Comparison of ENCODE assay signal across 29 cellular contexts in genomic region chrX:136080766-136081165, GRCh38.
"Had no signal": no experiment of that assay in that cellular context is flagged by ENCODE, and none has a peak within 500 bp of the region (broad histone marks: within the 10 kb centered on the region; RNA-seq: fewer than 3 reads in every experiment).

No MANE protein-coding gene starts in this region.

- H3K27me3 ChIP-seq: stomach, suprapubic skin, testis, thyroid gland, tibial artery, tibial nerve, transverse colon, upper lobe of left lung, upper lobe of right lung, uterus, vagina had no signal

- H3K4me1 ChIP-seq: stomach, suprapubic skin, testis, thyroid gland, tibial artery, tibial nerve, transverse colon, upper lobe of left lung, upper lobe of right lung, uterus, vagina had no signal

- H3K27ac ChIP-seq: stomach, suprapubic skin, testis, thoracic aorta, thyroid gland, tibial artery, tibial nerve, transverse colon, upper lobe of left lung, upper lobe of right lung, uterus, vagina had no signal

- H3K27me3 Mint-ChIP-seq: stimulated activated naive CD8-positive, alpha-beta T cell treated with anti-CD3 and anti-CD28 coated beads, Interleukin-15, amount 100 ng/mL, for 72 hours had no signal

- H3K4me3 ChIP-seq: stomach, suprapubic skin, testis, thoracic aorta, thyroid gland, tibial artery, tibial nerve, transverse colon, upper lobe of left lung, upper lobe of right lung, uterus, vagina had no signal

- H3K9me3 ChIP-seq: stomach, suprapubic skin, testis, thoracic aorta, thyroid gland, tibial artery, tibial nerve, transverse colon, upper lobe of left lung, upper lobe of right lung, uterus, vagina had no signal

- H3K36me3 ChIP-seq: stomach, suprapubic skin, thoracic aorta, thyroid gland, tibial artery, tibial nerve, transverse colon, upper lobe of left lung, upper lobe of right lung, uterus, vagina had no signal

- DNase-seq: stimulated activated CD4-positive, alpha-beta T cell treated with anti-CD3 and anti-CD28 coated beads, Interleukin-2, amount 100 ng/mL, for 48 hours; stimulated activated CD4-positive, alpha-beta T cell treated with anti-CD3 and anti-CD28 coated beads, Interleukin-4, amount 100 ng/mL, for 1 hour; stimulated activated CD4-positive, alpha-beta T cell treated with anti-CD3 and anti-CD28 coated beads, Interleukin-4, amount 100 ng/mL, for 24 hours; stimulated activated CD4-positive, alpha-beta T cell treated with anti-CD3 and anti-CD28 coated beads, Interleukin-4, amount 100 ng/mL, for 4 hours; stimulated activated CD8-positive, alpha-beta memory T cell treated with anti-CD3 and anti-CD28 coated beads, Interleukin-4, amount 100 ng/mL, for 48 hours; stimulated activated naive B cell treated with anti-CD40 and anti-IgM and Interleukin-4, amounts not matched to agents 10 μg/mL and 1 μg/mL and 100 μg/mL, for 72 hours; stimulated activated naive CD4-positive, alpha-beta T cell; stimulated activated naive CD4-positive, alpha-beta T cell treated with Interleukin-2 at 50 U/mL for 16 hours; stimulated activated naive CD8-positive, alpha-beta T cell treated with anti-CD3 and anti-CD28 coated beads, Interleukin-15, amount 100 ng/mL, for 72 hours; stimulated activated naive CD8-positive, alpha-beta T cell treated with anti-CD3 and anti-CD28 coated beads, Interleukin-15, Interleukin-2, amounts not matched to agents 100 U/mL and 50 U/mL, for 24 hours; stomach; substantia nigra; testis; thyroid gland; tibial artery; transverse colon; trophoblast cell; upper lobe of left lung; upper lobe of right lung; uterus had no signal

- H3K4me1 Mint-ChIP-seq: stimulated activated effector memory CD8-positive, alpha-beta T cell treated with anti-CD3 and anti-CD28 coated beads, Interleukin-12 subunit alpha, Interleukin-12 subunit beta, amount 100 ng/mL, for 72 hours; stimulated activated memory B cell treated with anti-CD40 and anti-IgM and Interleukin-4, amounts not matched to agents 10 μg/mL and 1 μg/mL and 100 μg/mL, for 72 hours had no signal

- H3K4me3 Mint-ChIP-seq: stimulated activated effector memory CD8-positive, alpha-beta T cell treated with anti-CD3 and anti-CD28 coated beads, Interleukin-12 subunit alpha, Interleukin-12 subunit beta, amount 100 ng/mL, for 72 hours; stimulated activated memory B cell treated with anti-CD40 and anti-IgM and Interleukin-4, amounts not matched to agents 10 μg/mL and 1 μg/mL and 100 μg/mL, for 72 hours; stimulated activated naive B cell treated with anti-CD40 and anti-IgM and Interleukin-4, amounts not matched to agents 10 μg/mL and 1 μg/mL and 100 μg/mL, for 72 hours; stimulated activated naive CD8-positive, alpha-beta T cell treated with anti-CD3 and anti-CD28 coated beads, Interleukin-15, amount 100 ng/mL, for 72 hours; stimulated activated naive CD8-positive, alpha-beta T cell treated with anti-CD3 and anti-CD28 coated beads, Interleukin-15, Interleukin-2, amounts not matched to agents 100 ng/mL and 50 ng/mL, for 24 hours; type B pancreatic cell had no signal

- H3K27ac Mint-ChIP-seq: stimulated activated effector memory CD8-positive, alpha-beta T cell treated with anti-CD3 and anti-CD28 coated beads, Interleukin-12 subunit alpha, Interleukin-12 subunit beta, amount 100 ng/mL, for 72 hours; stimulated activated memory B cell treated with anti-CD40 and anti-IgM and Interleukin-4, amounts not matched to agents 10 μg/mL and 1 μg/mL and 100 μg/mL, for 72 hours; stimulated activated naive B cell treated with anti-CD40 and anti-IgM and Interleukin-4, amounts not matched to agents 10 μg/mL and 1 μg/mL and 100 μg/mL, for 72 hours; stimulated activated naive CD8-positive, alpha-beta T cell treated with anti-CD3 and anti-CD28 coated beads, Interleukin-15, amount 100 ng/mL, for 72 hours; stimulated activated naive CD8-positive, alpha-beta T cell treated with anti-CD3 and anti-CD28 coated beads, Interleukin-15, Interleukin-2, amounts not matched to agents 100 ng/mL and 50 ng/mL, for 24 hours; type B pancreatic cell had no signal

- ATAC-seq: stimulated activated effector memory CD8-positive, alpha-beta T cell treated with anti-CD3 and anti-CD28 coated beads, Interleukin-12 subunit alpha, Interleukin-12 subunit beta, amount 100 ng/mL, for 72 hours; stimulated activated memory B cell treated with anti-CD40 and anti-IgM and Interleukin-4, amounts not matched to agents 10 μg/mL and 1 μg/mL and 100 μg/mL, for 72 hours; stimulated activated naive B cell treated with anti-CD40 and anti-IgM and Interleukin-4, amounts not matched to agents 10 μg/mL and 1 μg/mL and 100 μg/mL, for 72 hours; stimulated activated naive CD8-positive, alpha-beta T cell treated with anti-CD3 and anti-CD28 coated beads, Interleukin-15, amount 100 ng/mL, for 72 hours; stimulated activated naive CD8-positive, alpha-beta T cell treated with anti-CD3 and anti-CD28 coated beads, Interleukin-15, Interleukin-2, amounts not matched to agents 100 U/mL and 50 U/mL, for 24 hours; upper lobe of right lung had no signal

- FAIRE-seq: urothelium cell line had no signal

- H3K9me3 Mint-ChIP-seq: stimulated activated effector memory CD8-positive, alpha-beta T cell treated with anti-CD3 and anti-CD28 coated beads, Interleukin-12 subunit alpha, Interleukin-12 subunit beta, amount 100 ng/mL, for 72 hours; stimulated activated memory B cell treated with anti-CD40 and anti-IgM and Interleukin-4, amounts not matched to agents 10 μg/mL and 1 μg/mL and 100 μg/mL, for 72 hours; stimulated activated naive B cell treated with anti-CD40 and anti-IgM and Interleukin-4, amounts not matched to agents 10 μg/mL and 1 μg/mL and 100 μg/mL, for 72 hours; stimulated activated naive CD8-positive, alpha-beta T cell treated with anti-CD3 and anti-CD28 coated beads, Interleukin-15, amount 100 ng/mL, for 72 hours; stimulated activated naive CD8-positive, alpha-beta T cell treated with anti-CD3 and anti-CD28 coated beads, Interleukin-15, Interleukin-2, amounts not matched to agents 100 ng/mL and 50 ng/mL, for 24 hours had no signal

- H3K36me3 Mint-ChIP-seq: stimulated activated effector memory CD8-positive, alpha-beta T cell treated with anti-CD3 and anti-CD28 coated beads, Interleukin-12 subunit alpha, Interleukin-12 subunit beta, amount 100 ng/mL, for 72 hours; stimulated activated memory B cell treated with anti-CD40 and anti-IgM and Interleukin-4, amounts not matched to agents 10 μg/mL and 1 μg/mL and 100 μg/mL, for 72 hours; stimulated activated naive B cell treated with anti-CD40 and anti-IgM and Interleukin-4, amounts not matched to agents 10 μg/mL and 1 μg/mL and 100 μg/mL, for 72 hours; type B pancreatic cell had no signal
